In the genomic region with DNA sequence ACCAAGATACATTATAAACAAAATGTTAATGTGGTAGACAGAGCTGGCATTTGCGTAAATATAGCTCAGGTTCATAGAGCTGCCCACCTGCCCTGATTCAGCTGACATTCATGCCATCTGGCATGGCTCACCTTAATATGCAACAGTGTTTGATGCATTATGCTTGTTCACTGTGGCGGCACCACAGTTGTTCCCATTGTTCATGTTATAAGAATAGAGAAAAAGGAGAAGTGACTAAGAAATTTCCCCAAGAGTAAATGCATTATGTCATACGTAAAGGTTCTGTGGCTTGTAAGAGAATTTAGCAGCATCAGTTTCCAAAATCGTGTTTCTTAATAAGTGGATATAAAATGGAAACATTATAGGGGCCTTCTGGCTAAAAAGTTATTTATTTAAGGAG, we compare ENCODE assay signal across 33 cellular contexts. TPM values are rescaled to one million over a fixed set of nuclear protein-coding genes. Genes with fewer than 3 reads are reported as not detected.
DNase-seq lines count a peak whose midpoint lies in the region; ATAC-seq and TF ChIP-seq lines count a peak whose summit lies in the region.
"Had no signal": no experiment of that assay in that cellular context is flagged by ENCODE, and none has a peak within 500 bp of the region (broad histone marks: within the 10 kb centered on the region; RNA-seq: fewer than 3 reads in every experiment).

No MANE protein-coding gene starts in this region.

- H3K27ac Mint-ChIP-seq in activated T-helper 1 cell treated with anti-CD3 and anti-CD28 coated beads, Interleukin-12 subunit alpha, Interleukin-12 subunit beta, Interleukin-2, Interleukin-4 antibody, amounts not matched to agents 30 ng/mL and 10 ng/mL and 1 ng/mL, durations not matched to agents 14 hours and 24 hours and 36 hours: no peak overlapping the region
- no peak overlapping the region for H3K27ac Mint-ChIP-seq in Calu3 (ENCODE audit: unreplicated experiment)
- H3K27ac Mint-ChIP-seq: activated naive CD4-positive, alpha-beta T cell treated with anti-CD3 and anti-CD28 coated beads, Interleukin-2, amount 50 U/mL, for 24 hours; activated T-helper 2 cell treated with anti-CD3 and anti-CD28 coated beads, Interferon-gamma antibody, Interleukin-2, Interleukin-4, amounts not matched to agents 10 μg/mL and 5 μg/mL and 100 μg/mL, durations not matched to agents 14 hours and 24 hours and 36 hours; B cell; T-helper 2 cell treated with Interferon-gamma antibody and Interleukin-4, amounts not matched to agents 5 μg/mL and 100 μg/mL, for 36 hours had no signal

- no peak overlapping the region for H3K4me3 ChIP-seq in aorta (ENCODE audit: low read length in 2 of 2)
- no peak overlapping the region for H3K4me3 ChIP-seq in left lung
- H3K4me3 ChIP-seq: dorsolateral prefrontal cortex, esophagus muscularis mucosa, prostate gland, thyroid gland, vagina had no signal

- intact Hi-C loops in activated T-helper 1 cell treated with anti-CD3 and anti-CD28 coated beads, Interleukin-12 subunit alpha, Interleukin-12 subunit beta, Interleukin-2, Interleukin-4 antibody, amounts not matched to agents 30 ng/mL and 10 ng/mL and 1 ng/mL, durations not matched to agents 14 hours and 24 hours and 36 hours (cut with micrococcal nuclease): loop anchor here (5.0 kb wide), 1 partner anchor 1910 kb away; a partner anchor contains a TSS
- intact Hi-C loops in aorta (cut with DNase I) (no loop called here), left lung (cut with DNase I) (no loop called here), Calu3 (cut with micrococcal nuclease; ENCODE audit: unreplicated experiment) (no loop called here)

- CTCF ChIA-PET in Calu3 (lab: Charles Lee): no interaction called here

- H3K9me3 Mint-ChIP-seq in activated T-helper 1 cell treated with anti-CD3 and anti-CD28 coated beads, Interleukin-12 subunit alpha, Interleukin-12 subunit beta, Interleukin-2, Interleukin-4 antibody, amounts not matched to agents 30 ng/mL and 10 ng/mL and 1 ng/mL, durations not matched to agents 14 hours and 24 hours and 36 hours: no peaks in the 10 kb centered on the region
- no peaks in the 10 kb centered on the region for H3K9me3 Mint-ChIP-seq in Calu3 (ENCODE audit: low read depth, unreplicated experiment)
- H3K9me3 Mint-ChIP-seq: activated naive CD4-positive, alpha-beta T cell treated with anti-CD3 and anti-CD28 coated beads, Interleukin-2, amount 50 U/mL, for 24 hours; activated T-helper 2 cell treated with anti-CD3 and anti-CD28 coated beads, Interferon-gamma antibody, Interleukin-2, Interleukin-4, amounts not matched to agents 10 μg/mL and 5 μg/mL and 100 μg/mL, durations not matched to agents 14 hours and 24 hours and 36 hours; T-helper 2 cell treated with Interferon-gamma antibody and Interleukin-4, amounts not matched to agents 5 μg/mL and 100 μg/mL, for 36 hours had no signal

- peak; percentile 49 for ATAC-seq in HG03060 (IDR thresholded peaks at IDR 0.05; ENCODE audit: low read depth, unreplicated experiment)
- no peak for ATAC-seq in aorta (ENCODE audit: low FRiP score)
- no peak for ATAC-seq in left lung
- ATAC-seq: HCT116, sciatic nerve had no signal

- H3K27me3 Mint-ChIP-seq in activated T-helper 1 cell treated with anti-CD3 and anti-CD28 coated beads, Interleukin-12 subunit alpha, Interleukin-12 subunit beta, Interleukin-2, Interleukin-4 antibody, amounts not matched to agents 30 ng/mL and 10 ng/mL and 1 ng/mL, durations not matched to agents 14 hours and 24 hours and 36 hours (ENCODE audit: insufficient read depth): peaks cover 27% of the 10 kb centered on the region
- H3K27me3 Mint-ChIP-seq in Calu3 (ENCODE audit: unreplicated experiment): no peaks in the 10 kb centered on the region

- no peaks in the 10 kb centered on the region for H3K36me3 Mint-ChIP-seq in activated T-helper 1 cell treated with anti-CD3 and anti-CD28 coated beads, Interleukin-12 subunit alpha, Interleukin-12 subunit beta, Interleukin-2, Interleukin-4 antibody, amounts not matched to agents 30 ng/mL and 10 ng/mL and 1 ng/mL, durations not matched to agents 14 hours and 24 hours and 36 hours (ENCODE audit: low read depth)
- H3K36me3 Mint-ChIP-seq in Calu3 (ENCODE audit: insufficient read depth, unreplicated experiment): no peaks in the 10 kb centered on the region

- WGBS in aorta, 2 donors: 79 to 81% methylated on average over 4 of the region's 4 CpGs

- TF ChIP-seq CTCF in left lung (IDR thresholded peaks at IDR 0.05) (no peak), Calu3 (IDR thresholded peaks at IDR 0.05; ENCODE audit: unreplicated experiment) (no peak)

- peaks cover 26% of the 10 kb centered on the region for H3K4me1 Mint-ChIP-seq in activated T-helper 1 cell treated with anti-CD3 and anti-CD28 coated beads, Interleukin-12 subunit alpha, Interleukin-12 subunit beta, Interleukin-2, Interleukin-4 antibody, amounts not matched to agents 30 ng/mL and 10 ng/mL and 1 ng/mL, durations not matched to agents 14 hours and 24 hours and 36 hours (ENCODE audit: low read depth)
- no peaks in the 10 kb centered on the region for H3K4me1 Mint-ChIP-seq in Calu3 (ENCODE audit: low read depth, unreplicated experiment)

- DNase-seq in CD1c-positive myeloid dendritic cell (ENCODE audit: extremely low spot score): peak; percentile 41
- peak; percentile 69 for DNase-seq in NOMO-1 treated with DMSO at 0.1 percent for 48 hours (lab: John Stamatoyannopoulos, UW; ENCODE audit: unreplicated experiment)
- peak; percentile 15 for DNase-seq in UCSD-AML1 (lab: John Stamatoyannopoulos, UW; ENCODE audit: unreplicated experiment)
- no peak for DNase-seq in activated T-helper 1 cell treated with anti-CD3 and anti-CD28 coated beads, Interleukin-12 subunit alpha, Interleukin-12 subunit beta, Interleukin-2, Interleukin-4 antibody, amounts not matched to agents 30 ng/mL and 10 ng/mL and 1 ng/mL, durations not matched to agents 14 hours and 24 hours and 36 hours (ENCODE audit: low spot score)
- no peak for DNase-seq in aorta
- DNase-seq in left lung: no peak
- no peak for DNase-seq in Calu3
- DNase-seq: activated CD4-positive, alpha-beta T cell treated with anti-CD3 and anti-CD28 coated beads for 48 hours; amniotic stem cell; brain microvascular endothelial cell; dorsolateral prefrontal cortex; foreskin fibroblast; head of caudate nucleus; IMR-90; NCI-H1105 treated with DMSO at 0.1 percent for 48 hours; NCI-H1930; NCI-H226; NCI-H526 treated with DMSO at 0.1 percent for 48 hours; SK-N-SH; stimulated activated CD8-positive, alpha-beta memory T cell treated with anti-CD3 and anti-CD28 coated beads, Interleukin-4, amount 100 ng/mL, for 48 hours; thyroid gland; WERI-Rb-1 had no signal

- H3K36me3 ChIP-seq in aorta (ENCODE audit: control insufficient read depth in 1 of 2, insufficient read depth in 2 of 2, low read length in 1 of 2) (no peaks in the 10 kb centered on the region), left lung (no peaks in the 10 kb centered on the region)
- H3K36me3 ChIP-seq: brain microvascular endothelial cell, esophagus muscularis mucosa, prostate gland, thyroid gland, vagina, WERI-Rb-1 had no signal

- no peaks in the 10 kb centered on the region for H3K4me1 ChIP-seq in aorta (ENCODE audit: control insufficient read depth in 1 of 2, insufficient read depth in 2 of 2, low read length in 2 of 2)
- peaks cover 2 to 13% of the 10 kb centered on the region in 2 donors for H3K4me1 ChIP-seq in left lung
- H3K4me1 ChIP-seq: prostate gland had no signal

- H3K4me3 Mint-ChIP-seq in activated T-helper 1 cell treated with anti-CD3 and anti-CD28 coated beads, Interleukin-12 subunit alpha, Interleukin-12 subunit beta, Interleukin-2, Interleukin-4 antibody, amounts not matched to agents 30 ng/mL and 10 ng/mL and 1 ng/mL, durations not matched to agents 14 hours and 24 hours and 36 hours: no peak overlapping the region
- no peak overlapping the region for H3K4me3 Mint-ChIP-seq in Calu3 (ENCODE audit: low read depth, unreplicated experiment)
- H3K4me3 Mint-ChIP-seq: activated naive CD4-positive, alpha-beta T cell treated with anti-CD3 and anti-CD28 coated beads, Interleukin-2, amount 50 U/mL, for 24 hours; B cell; T-helper 2 cell treated with Interferon-gamma antibody and Interleukin-4, amounts not matched to agents 5 μg/mL and 100 μg/mL, for 36 hours had no signal

- no peaks in the 10 kb centered on the region for H3K27me3 ChIP-seq in aorta (ENCODE audit: control insufficient read depth in 1 of 2, insufficient read depth in 2 of 2, low read length in 1 of 2)
- peaks cover 8 to 22% of the 10 kb centered on the region in 2 donors for H3K27me3 ChIP-seq in left lung
- H3K27me3 ChIP-seq: thyroid gland, vagina had no signal

- H3K9me3 ChIP-seq in aorta (ENCODE audit: control insufficient read depth, low read length) (no peaks in the 10 kb centered on the region), left lung (no peaks in the 10 kb centered on the region)
- H3K9me3 ChIP-seq: esophagus muscularis mucosa, prostate gland, SK-N-SH, thyroid gland, vagina had no signal

- no TSS peak for BruUV-seq in Calu3 (replicated peaks; lab: Mats Ljungman, UMichigan)

- H3K27ac ChIP-seq in aorta (ENCODE audit: low read depth in 1 of 2, low read length in 2 of 2) (no peak overlapping the region), left lung (no peak overlapping the region)
- H3K27ac ChIP-seq: brain microvascular endothelial cell, dorsolateral prefrontal cortex, esophagus muscularis mucosa, prostate gland, thyroid gland, vagina, WERI-Rb-1 had no signal

RNA-seq across cellular contexts. Expression of a gene that starts 4.5 kb away (rescaled TPM):
- 1.5 and 1.6 TPM in 2 replicates for total RNA-seq in activated T-helper 1 cell treated with anti-CD3 and anti-CD28 coated beads, Interleukin-12 subunit alpha, Interleukin-12 subunit beta, Interleukin-2, Interleukin-4 antibody, amounts not matched to agents 30 ng/mL and 10 ng/mL and 1 ng/mL, durations not matched to agents 14 hours and 24 hours and 36 hours
- total RNA-seq in aorta: under 1 TPM; 0.36 to 0.42 TPM
- polyA plus RNA-seq in aorta: under 1 TPM; 0.25 to 0.31 TPM
- 1 to 10 TPM in 1 of 2 donors, under 1 TPM in 1; 0.15 to 1.5 TPM for total RNA-seq in left lung
- total RNA-seq in Calu3 (2022): not detected in 2 replicates
- total RNA-seq: IMR-90, vagina had no signal
- polyA plus RNA-seq: liver had no signal

Comparison
In these comparisons a context has a peak if more than half of its experiments do, and no peak if none do; other contexts are left out.
1. DNase-seq: peak in CD1c-positive myeloid dendritic cell (single experiment), NOMO-1 treated with DMSO at 0.1 percent for 48 hours (single experiment) and UCSD-AML1 (single experiment); none in activated T-helper 1 cell treated with anti-CD3 and anti-CD28 coated beads, Interleukin-12 subunit alpha, Interleukin-12 subunit beta, Interleukin-2, Interleukin-4 antibody, amounts not matched to agents 30 ng/mL and 10 ng/mL and 1 ng/mL, durations not matched to agents 14 hours and 24 hours and 36 hours (single experiment), aorta (0 of 2), left lung (0 of 2) and Calu3 (single experiment).